ENCODE assay signal across 8 cellular contexts in the genomic region with DNA sequence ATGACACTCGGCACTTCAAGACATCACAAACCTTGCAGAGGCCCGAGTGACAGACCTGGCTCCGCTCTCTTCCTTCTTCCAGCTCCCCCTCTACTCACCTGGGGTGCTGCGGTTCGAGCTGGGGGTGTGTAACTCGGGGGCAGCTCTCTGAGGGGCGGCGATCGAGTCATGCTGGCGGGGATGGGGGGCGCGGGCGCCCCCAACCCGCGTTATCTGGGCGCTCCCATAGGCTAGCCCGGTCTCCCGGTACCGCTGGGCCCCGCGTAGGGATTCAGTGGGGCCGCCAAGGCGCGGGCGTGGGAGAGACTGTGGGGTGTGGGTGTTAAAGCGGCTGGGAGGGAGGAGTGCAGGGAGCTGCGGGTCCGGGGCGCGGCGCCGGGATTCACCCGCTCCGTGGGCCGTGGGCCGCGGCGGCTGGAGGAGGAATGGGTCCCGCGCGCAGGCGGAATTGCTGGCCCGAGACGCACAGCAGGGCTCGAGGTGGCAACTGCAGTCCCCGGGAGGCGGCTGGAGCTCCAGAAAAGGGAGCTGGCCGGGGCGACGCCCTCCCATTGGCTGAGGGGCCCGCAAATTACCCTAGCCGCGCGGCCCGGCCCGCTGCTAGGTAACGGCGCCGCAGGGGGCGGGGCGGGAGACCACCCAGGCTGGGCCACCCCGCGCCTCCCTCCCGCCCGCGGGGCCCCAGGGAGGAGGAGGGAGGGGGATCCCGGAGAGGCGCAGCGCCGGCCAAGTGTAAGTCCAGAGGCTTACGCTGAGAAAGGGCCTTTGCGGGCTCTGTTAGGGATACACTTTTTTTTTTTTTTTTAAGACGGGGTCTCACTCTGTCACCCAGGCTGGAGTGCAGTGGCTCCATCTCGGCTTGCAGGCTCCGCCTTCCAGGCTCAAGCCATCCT. TPM values are rescaled to one million over a fixed set of nuclear protein-coding genes. Genes with fewer than 3 reads are reported as not detected.
A peak's percentile ranks its signal among the peaks of the same experiment; 100 is the strongest.
DNase-seq lines count a peak whose midpoint lies in the region; ATAC-seq, FAIRE-seq and TF ChIP-seq lines count a peak whose summit lies in the region.

A gene with protein sequence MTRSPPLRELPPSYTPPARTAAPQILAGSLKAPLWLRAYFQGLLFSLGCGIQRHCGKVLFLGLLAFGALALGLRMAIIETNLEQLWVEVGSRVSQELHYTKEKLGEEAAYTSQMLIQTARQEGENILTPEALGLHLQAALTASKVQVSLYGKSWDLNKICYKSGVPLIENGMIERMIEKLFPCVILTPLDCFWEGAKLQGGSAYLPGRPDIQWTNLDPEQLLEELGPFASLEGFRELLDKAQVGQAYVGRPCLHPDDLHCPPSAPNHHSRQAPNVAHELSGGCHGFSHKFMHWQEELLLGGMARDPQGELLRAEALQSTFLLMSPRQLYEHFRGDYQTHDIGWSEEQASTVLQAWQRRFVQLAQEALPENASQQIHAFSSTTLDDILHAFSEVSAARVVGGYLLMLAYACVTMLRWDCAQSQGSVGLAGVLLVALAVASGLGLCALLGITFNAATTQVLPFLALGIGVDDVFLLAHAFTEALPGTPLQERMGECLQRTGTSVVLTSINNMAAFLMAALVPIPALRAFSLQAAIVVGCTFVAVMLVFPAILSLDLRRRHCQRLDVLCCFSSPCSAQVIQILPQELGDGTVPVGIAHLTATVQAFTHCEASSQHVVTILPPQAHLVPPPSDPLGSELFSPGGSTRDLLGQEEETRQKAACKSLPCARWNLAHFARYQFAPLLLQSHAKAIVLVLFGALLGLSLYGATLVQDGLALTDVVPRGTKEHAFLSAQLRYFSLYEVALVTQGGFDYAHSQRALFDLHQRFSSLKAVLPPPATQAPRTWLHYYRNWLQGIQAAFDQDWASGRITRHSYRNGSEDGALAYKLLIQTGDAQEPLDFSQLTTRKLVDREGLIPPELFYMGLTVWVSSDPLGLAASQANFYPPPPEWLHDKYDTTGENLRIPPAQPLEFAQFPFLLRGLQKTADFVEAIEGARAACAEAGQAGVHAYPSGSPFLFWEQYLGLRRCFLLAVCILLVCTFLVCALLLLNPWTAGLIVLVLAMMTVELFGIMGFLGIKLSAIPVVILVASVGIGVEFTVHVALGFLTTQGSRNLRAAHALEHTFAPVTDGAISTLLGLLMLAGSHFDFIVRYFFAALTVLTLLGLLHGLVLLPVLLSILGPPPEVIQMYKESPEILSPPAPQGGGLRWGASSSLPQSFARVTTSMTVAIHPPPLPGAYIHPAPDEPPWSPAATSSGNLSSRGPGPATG (minus strand): TSS at position 491 of the 893 bp plus-strand sequence. CDS start 321 bp downstream, at position 170.

- BruUV-seq in HepG2 (replicated peaks; lab: Mats Ljungman, UMichigan), result no TSS peak

- WGBS in HepG2 (ENCODE audit: low lambda C conversion rate), result 25% methylated on average over 10 of the region's 75 CpGs

- H3K9ac ChIP-seq in DND-41 (ENCODE audit: low read depth, low read length), result peak within 1 kb of the TSS; percentile 55
- peak within 1 kb of the TSS; percentile 44 for H3K9ac ChIP-seq in HepG2 (ENCODE audit: insufficient read depth, low read depth, low read length)
- peak within 1 kb of the TSS; percentile 69 to 79 for H3K9ac ChIP-seq in stomach smooth muscle (ENCODE audit: low read length in 2 of 2)

- peak; percentile 98 for ATAC-seq in DND-41 (ENCODE audit: insufficient read depth, low read depth)
- ATAC-seq in HepG2, result peak; percentile 92
- ATAC-seq in HG03442 (IDR thresholded peaks at IDR 0.05; ENCODE audit: unreplicated experiment), result no peak
- ATAC-seq in HG03378 (IDR thresholded peaks at IDR 0.05; ENCODE audit: unreplicated experiment), result no peak

- no peak for TF ChIP-seq RAD21 in HepG2 (CRISPR knock-in tag; IDR thresholded peaks at IDR 0.05)

- H3K27me3 ChIP-seq in DND-41 (ENCODE audit: insufficient read depth, low read length, poor library complexity) (peaks cover 6% of the 10 kb centered on the region), HepG2 (ENCODE audit: control insufficient read depth in 1 of 2, insufficient read depth in 2 of 2, low read length in 2 of 2) (no peaks in the 10 kb centered on the region), stomach smooth muscle (ENCODE audit: control insufficient read depth in 1 of 2, insufficient read depth in 2 of 2, low read length in 2 of 2) (no peaks in the 10 kb centered on the region)

- H4K20me1 ChIP-seq in DND-41 (ENCODE audit: insufficient read depth, low read length) (0 out of 2 replicates have a peak, but pooled peaks cover 2% of the 10 kb centered on the region), HepG2 (ENCODE audit: insufficient read depth, low read length) (no peaks in the 10 kb centered on the region)

- H3K79me2 ChIP-seq in DND-41 (ENCODE audit: insufficient read depth, low read length) (no peaks in the 10 kb centered on the region), HepG2 (ENCODE audit: insufficient read depth, low read length) (no peaks in the 10 kb centered on the region)

- in situ Hi-C loops in HepG2 (cut with HindIII; ENCODE audit: extremely low pct_ligation_motif_present, low pct_unique_long_range_greater_than_20kb), result loop anchor here (25.0 kb wide), 1 partner anchor 169 kb away; a partner anchor contains a TSS

- H3K27ac ChIP-seq in DND-41 (ENCODE audit: low read length) (no peak within 1 kb of the TSS), HepG2 (ENCODE audit: extremely low read length, insufficient read depth, low read length) (no peak within 1 kb of the TSS), stomach smooth muscle (ENCODE audit: low read length) (peak within 1 kb of the TSS; percentile 58)

- POLR2A ChIA-PET in HepG2 (lab: Yijun Ruan, JAX), result interaction anchor here (1.1 to 2.5 kb wide), 9 partner anchors 11 to 168 kb away, joined by 3 to 13 read pairs (median 5); a partner anchor contains a TSS

- H3K36me3 ChIP-seq in DND-41 (ENCODE audit: insufficient read depth, low read length) (no peaks in the 10 kb centered on the region), HepG2 (replicated peaks in 1 of 2; ENCODE audit: control insufficient read depth in 1 of 2, insufficient read depth in 2 of 2, low read length in 2 of 2) (no peaks in the 10 kb centered on the region), stomach smooth muscle (ENCODE audit: control insufficient read depth in 2 of 2, insufficient read depth in 2 of 2, low read length in 2 of 2) (no peaks in the 10 kb centered on the region)

- H3K9me3 ChIP-seq in DND-41 (ENCODE audit: insufficient read depth, low read length, severe bottlenecking) (no peaks in the 10 kb centered on the region), HepG2 (ENCODE audit: low read length) (no peaks in the 10 kb centered on the region), stomach smooth muscle (ENCODE audit: control insufficient read depth in 2 of 2, low read length in 2 of 2) (no peaks in the 10 kb centered on the region)

- DNase-seq in DND-41, result peak; percentile 87
- DNase-seq in LHCN-M2 (ENCODE audit: low read depth), result peak; percentile 34
- DNase-seq in SW480 (ENCODE audit: low spot score), result peak; percentile 58
- peak; percentile 94 for DNase-seq in ecto neural progenitor cell (ENCODE audit: low spot score)
- peak; percentile 55 for DNase-seq in HepG2 (ENCODE audit: low spot score)

- CTCF ChIA-PET in HepG2 (lab: Yijun Ruan, JAX; ENCODE audit: low intra/inter-chr PET ratio, low total read pairs), result no interaction called here

- H3K4me1 ChIP-seq in DND-41 (ENCODE audit: insufficient read depth, low read length) (peaks cover 14% of the 10 kb centered on the region), HepG2 (ENCODE audit: insufficient read depth, low read length) (peaks cover 36% of the 10 kb centered on the region), stomach smooth muscle (ENCODE audit: control insufficient read depth, insufficient read depth, low read length) (peaks cover 14% of the 10 kb centered on the region)

- H3K4me2 ChIP-seq in DND-41 (ENCODE audit: insufficient read depth, low read length) (peak within 1 kb of the TSS; percentile 86), HepG2 (ENCODE audit: low read depth, low read length) (peak within 1 kb of the TSS; percentile 95)

- no peak for TF ChIP-seq CTCF in DND-41 (IDR thresholded peaks at IDR 0.05; ENCODE audit: borderline replicate concordance, extremely low read depth, low read length, poor library complexity, severe bottlenecking)
- TF ChIP-seq CTCF in HepG2 (CRISPR knock-in tag; IDR thresholded peaks at IDR 0.05), result no peak

- intact Hi-C loops in HepG2 (cut with micrococcal nuclease; ENCODE audit: unreplicated experiment), result no loop called here

- peak within 1 kb of the TSS; percentile 67 for H2AFZ ChIP-seq in DND-41 (ENCODE audit: low read depth, low read length)
- no peak within 1 kb of the TSS for H2AFZ ChIP-seq in HepG2 (ENCODE audit: low read length)

- H3K4me3 ChIP-seq in DND-41 (ENCODE audit: low read depth in 1 of 2, low read length in 2 of 2), result peak within 1 kb of the TSS; percentile 16 to 51; a peak in 3 of 4 replicates
- H3K4me3 ChIP-seq in HepG2 (replicated peaks in 1 of 3; ENCODE audit: insufficient read depth in 1 of 3, low read depth in 2 of 3, low read length in 3 of 3), result peak within 1 kb of the TSS; percentile 57 to 73 (median 62)
- peak within 1 kb of the TSS; percentile 79 to 86 for H3K4me3 ChIP-seq in stomach smooth muscle (ENCODE audit: low read length in 2 of 2)

- no peak for TF ChIP-seq POLR2A in HepG2 (IDR thresholded peaks at IDR 0.05; ENCODE audit: insufficient read depth in 1 of 2, low read depth in 2 of 2, low read length in 2 of 2)

- no peak for FAIRE-seq in HepG2 (lab: Jason Lieb, UNC)

- TF ChIP-seq EP300 in HepG2 (IDR thresholded peaks at IDR 0.05; ENCODE audit: low read depth in 2 of 2, low read length in 2 of 2), result no peak
- no peak for TF ChIP-seq EP300 in HepG2 (CRISPR knock-in tag; IDR thresholded peaks at IDR 0.05; ENCODE audit: borderline replicate concordance)

RNA-seq across cellular contexts. Expression of the gene that starts here (rescaled TPM):
- total RNA-seq in LHCN-M2 (2014; rRNA removed) (under 0.01 TPM in 1 of 2 replicates, not detected in the other), HepG2 (2016; rRNA removed; fragmentation: Illumina TruSeq; extraction: Trizol) (0.18 and 0.60 TPM in 2 replicates)
- polyA plus RNA-seq in LHCN-M2 (2012), result 0.15 TPM
- 1.0 and 1.3 TPM in 2 replicates for total RNA-seq in HepG2 (2016; cell fraction: cytosol; rRNA removed; fragmentation: Illumina TruSeq; extraction: Trizol; ENCODE audit: low read depth)
- total RNA-seq in HepG2 (2016; cell fraction: insoluble cytoplasmic fraction; rRNA removed; fragmentation: Illumina TruSeq; extraction: Trizol), result 0.36 and 0.52 TPM in 2 replicates
- total RNA-seq in HepG2 (2016; cell fraction: membrane; rRNA removed; fragmentation: Illumina TruSeq; extraction: Trizol), result 0.45 and 0.46 TPM in 2 replicates
- 1.3 and 2.2 TPM in 2 replicates for total RNA-seq in HepG2 (2016; cell fraction: nucleus; rRNA removed; fragmentation: Illumina TruSeq; extraction: Trizol)
- polyA plus RNA-seq in HepG2 (2011; rRNA removed), result 1.5 and 1.7 TPM in 2 replicates
- 0.90 and 1.3 TPM in 2 replicates for polyA plus RNA-seq in HepG2 (2011; cell fraction: cytosol; rRNA removed)
- 5.9 and 6.6 TPM in 2 replicates for polyA plus RNA-seq in HepG2 (2011; cell fraction: nucleus; rRNA removed)
- 1.0 and 1.1 TPM in 2 replicates for polyA plus RNA-seq in HepG2 (2012)
- 0.27 and 0.43 TPM in 2 replicates for polyA plus RNA-seq in HepG2 (2016; cell fraction: cytosol; fragmentation: Illumina TruSeq; extraction: Trizol; ENCODE audit: low read depth)
- polyA plus RNA-seq in HepG2 (2016; cell fraction: insoluble cytoplasmic fraction; fragmentation: Illumina TruSeq; extraction: Trizol; ENCODE audit: low read depth), result 0.28 and 0.33 TPM in 2 replicates
- polyA plus RNA-seq in HepG2 (2016; cell fraction: membrane; fragmentation: Illumina TruSeq; extraction: Trizol; ENCODE audit: low read depth), result 0.42 and 0.57 TPM in 2 replicates
- polyA plus RNA-seq in HepG2 (2016; cell fraction: nucleus; fragmentation: Illumina TruSeq; extraction: Trizol; ENCODE audit: insufficient read depth, low read depth), result 2.9 and 3.2 TPM in 2 replicates
- polyA minus RNA-seq in HepG2 (2011; rRNA and poly(A)+ RNA removed; ENCODE audit: low replicate concordance), result 0.26 and 1.5 TPM in 2 replicates
- polyA minus RNA-seq in HepG2 (2011; cell fraction: cytosol; rRNA and poly(A)+ RNA removed), result 2.2 and 2.5 TPM in 2 replicates
- polyA minus RNA-seq in HepG2 (2011; cell fraction: nucleus; rRNA and poly(A)+ RNA removed), result 1.2 and 1.3 TPM in 2 replicates

Comparison
In these comparisons a context has a peak if more than half of its experiments do, and no peak if none do; other contexts are left out.
1. Peak in DNase-seq in LHCN-M2; RNA of the gene not detected or under 1 TPM.
2. ATAC-seq: peak in DND-41 (single experiment) and HepG2 (single experiment); none in HG03442 (single experiment) and HG03378 (single experiment).
3. DNase-seq: peak in every context shown above with its lines; median percentile 94 in ecto neural progenitor cell; 87 in DND-41; 58 in SW480; 55 in HepG2; 34 in LHCN-M2.
4. Peak in every context shown above with its lines, with median percentiles within 50 percentile points of each other: H3K4me3 ChIP-seq and H3K9ac ChIP-seq.